Comparison of ENCODE assay signal across 14 cellular contexts in genomic region chr12:8662592-8662991, GRCh38. TPM values are rescaled to one million over a fixed set of nuclear protein-coding genes. Genes with fewer than 3 reads are reported as not detected.
DNase-seq lines count a peak whose midpoint lies in the region; ATAC-seq and TF ChIP-seq lines count a peak whose summit lies in the region.
"Had no signal": no experiment of that assay in that cellular context is flagged by ENCODE, and none has a peak within 500 bp of the region (broad histone marks: within the 10 kb centered on the region; RNA-seq: fewer than 3 reads in every experiment).

A gene with protein sequence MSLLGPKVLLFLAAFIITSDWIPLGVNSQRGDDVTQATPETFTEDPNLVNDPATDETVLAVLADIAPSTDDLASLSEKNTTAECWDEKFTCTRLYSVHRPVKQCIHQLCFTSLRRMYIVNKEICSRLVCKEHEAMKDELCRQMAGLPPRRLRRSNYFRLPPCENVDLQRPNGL (minus strand): TSS chr12:8662826. CDS start chr12:8662104, 722 bp downstream.

- H3K4me3 ChIP-seq in HUES64 (ENCODE audit: low read length), result peak within 1 kb of the TSS; percentile 22; the same call in 1 of the 2 replicates
- peak within 1 kb of the TSS; percentile 13 for H3K4me3 ChIP-seq in epithelial cell of esophagus (ENCODE audit: low read length)
- no peak within 1 kb of the TSS for H3K4me3 ChIP-seq in lower leg skin (ENCODE audit: low read depth, poor library complexity, severe bottlenecking)
- no peak within 1 kb of the TSS for H3K4me3 ChIP-seq in thyroid gland (replicated peaks in 1 of 3)

- 82% methylated on average over 6 of the region's 6 CpGs for WGBS in HUES64
- WGBS in lower leg skin, 2 donors, result 54 to 57% methylated on average over 6 of the region's 6 CpGs
- WGBS in thyroid gland, 2 donors, result 70 to 75% methylated on average over 6 of the region's 6 CpGs

- TF ChIP-seq POLR2A in lower leg skin (IDR thresholded peaks at IDR 0.05), result no peak
- no peak for TF ChIP-seq POLR2A in thyroid gland (IDR thresholded peaks at IDR 0.05)

- H3K27ac ChIP-seq in HUES64 (ENCODE audit: low read depth, low read length) (no peak within 1 kb of the TSS; the same call in 1 of the 2 replicates), thyroid gland (peak within 1 kb of the TSS in 1 of 3 donors; percentile 3)

- H3K4me1 ChIP-seq in HUES64 (ENCODE audit: insufficient read depth, low read length) (0 out of 2 replicates have a peak, but pooled peaks cover 9% of the 10 kb centered on the region), thyroid gland (no peaks in the 10 kb centered on the region)

- H3K36me3 ChIP-seq in HUES64 (ENCODE audit: insufficient read depth, low read length), result no peaks in the 10 kb centered on the region
- no peaks in the 10 kb centered on the region for H3K36me3 ChIP-seq in thyroid gland

- intact Hi-C loops in lower leg skin (cut with DNase I; ENCODE audit: low total_unique reads), result no loop called here
- intact Hi-C loops in thyroid gland (cut with DNase I), result no loop called here

- peak within 1 kb of the TSS; percentile 48; the same call in 1 of the 2 replicates for H3K9ac ChIP-seq in HUES64 (ENCODE audit: low read depth, low read length)

- H3K27me3 ChIP-seq in HUES64 (ENCODE audit: insufficient read depth, low read length) (no peaks in the 10 kb centered on the region), thyroid gland (no peaks in the 10 kb centered on the region)

- DNase-seq in epithelial cell of esophagus (ENCODE audit: low read depth) (peak; percentile 91), lower leg skin (ENCODE audit: low spot score in 2 of 2) (peak in 1 of 2 donors; percentile 51), thyroid gland (no peak), putamen (ENCODE audit: low spot score) (no peak), NCI-H2227 (lab: John Stamatoyannopoulos, UW; ENCODE audit: unreplicated experiment) (no peak)
- DNase-seq in effector CD8-positive, alpha-beta T cell (lab: John Stamatoyannopoulos, UW), result no peak
- DNase-seq: activated CD8-positive, alpha-beta memory T cell treated with anti-CD3 and anti-CD28 coated beads, Interleukin-2, amount 50 U/mL, for 48 hours; caudate nucleus; COR-L47; OCI-M1; stimulated activated CD4-positive, alpha-beta T cell treated with anti-CD3 and anti-CD28 coated beads, Interleukin-12 subunit alpha, Interleukin-12 subunit beta, amount 100 ng/mL, for 4 hours; stimulated activated CD8-positive, alpha-beta memory T cell treated with anti-CD3 and anti-CD28 coated beads, Interleukin-4, amount 100 ng/mL, for 48 hours had no signal

- TF ChIP-seq CTCF in epithelial cell of esophagus (IDR thresholded peaks at IDR 0.05; ENCODE audit: insufficient read depth, low read depth, low read length, missing control alignments) (no peak), lower leg skin (IDR thresholded peaks at IDR 0.05) (no peak), thyroid gland (IDR thresholded peaks at IDR 0.05) (no peak)

- H3K9me3 ChIP-seq in HUES64 (ENCODE audit: insufficient read depth, low read depth, low read length) (no peaks in the 10 kb centered on the region), thyroid gland (no peaks in the 10 kb centered on the region)

- ATAC-seq in GM19351 (IDR thresholded peaks at IDR 0.05; ENCODE audit: unreplicated experiment), result no peak

RNA-seq across cellular contexts. Expression of the gene that starts here (rescaled TPM):
- 0.85 TPM for polyA plus RNA-seq in HUES64 (2013, experiment 1 of 2)
- 1.1 TPM for polyA plus RNA-seq in HUES64 (2013, experiment 2 of 2)
- total RNA-seq in lower leg skin, result 100 to 1,000 TPM in 1 of 4 donors, 10 to 100 TPM in 3; 23.2 to 117 (median 33.2) TPM
- total RNA-seq in thyroid gland, result 100 to 1,000 TPM in 1 of 4 donors, 10 to 100 TPM in 2, 1 to 10 TPM in 1; 9.4 to 116 (median 36.9) TPM

Comparison
In these comparisons a context has a peak if more than half of its experiments do, and no peak if none do; other contexts are left out.
1. H3K4me3 ChIP-seq: peak in HUES64 (single experiment) and epithelial cell of esophagus (single experiment); none in lower leg skin (single experiment) and thyroid gland (0 of 3).